In the genomic region with DNA sequence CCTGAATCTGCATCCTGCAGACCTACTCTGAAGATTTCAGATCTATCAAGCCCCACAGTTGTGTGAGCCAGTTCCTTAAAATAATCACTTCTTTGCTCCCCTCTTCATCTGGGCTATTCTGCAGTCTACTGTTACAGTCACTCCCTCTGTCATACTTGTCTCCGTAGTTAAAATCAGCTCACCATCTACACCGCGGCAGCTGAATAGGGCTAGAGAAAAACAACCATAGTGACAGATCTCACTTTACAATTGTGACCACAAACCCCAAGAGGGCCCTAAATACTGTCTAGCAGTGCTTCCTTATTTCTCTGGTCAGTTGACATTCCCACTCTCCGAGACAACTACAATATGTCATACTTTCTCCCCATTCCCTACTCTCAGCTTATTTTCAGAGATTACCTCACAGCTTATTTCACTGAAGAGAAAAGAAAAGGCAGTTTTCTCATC, we compare ENCODE assay signal across 8 cellular contexts. TPM values are rescaled to one million over a fixed set of nuclear protein-coding genes. Genes with fewer than 3 reads are reported as not detected.
DNase-seq lines count a peak whose midpoint lies in the region; ATAC-seq lines count a peak whose summit lies in the region.

No MANE protein-coding gene starts in this region.

- DNase-seq in GDM1 (lab: John Stamatoyannopoulos, UW) (peak; percentile 13), M059J (ENCODE audit: low read depth) (peak; percentile 28), left cardiac atrium (no peak), GM19238 (ENCODE audit: insufficient read length, low spot score) (no peak), Ammon's horn (ENCODE audit: low spot score) (no peak), KG1 (lab: John Stamatoyannopoulos, UW) (no peak), NCI-H2081 (lab: John Stamatoyannopoulos, UW) (no peak)

- ATAC-seq in GM21576 (IDR thresholded peaks at IDR 0.05; ENCODE audit: unreplicated experiment) (peak; percentile 83), left cardiac atrium (peak; percentile 47 to 68)

- intact Hi-C loops in left cardiac atrium (cut with DNase I), result no loop called here

RNA-seq across cellular contexts. Expression of gene DESI2, which starts 12.9 kb away (rescaled TPM):
- 37.2 and 59.0 TPM in 2 replicates for total RNA-seq in M059J (2014; rRNA removed; shearing (Covaris generic))
- total RNA-seq in left cardiac atrium, result 10 to 100 TPM; 20.0 to 22.2 TPM

Comparison
In these comparisons a context has a peak if more than half of its experiments do, and no peak if none do; other contexts are left out.
1. DNase-seq: peak in GDM1 (single experiment) and M059J (single experiment); none in left cardiac atrium (single experiment), GM19238 (single experiment), Ammon's horn (single experiment), KG1 (single experiment) and NCI-H2081 (0 of 2).